Comparison of ENCODE assay signal across 8 cellular contexts in the genomic region with DNA sequence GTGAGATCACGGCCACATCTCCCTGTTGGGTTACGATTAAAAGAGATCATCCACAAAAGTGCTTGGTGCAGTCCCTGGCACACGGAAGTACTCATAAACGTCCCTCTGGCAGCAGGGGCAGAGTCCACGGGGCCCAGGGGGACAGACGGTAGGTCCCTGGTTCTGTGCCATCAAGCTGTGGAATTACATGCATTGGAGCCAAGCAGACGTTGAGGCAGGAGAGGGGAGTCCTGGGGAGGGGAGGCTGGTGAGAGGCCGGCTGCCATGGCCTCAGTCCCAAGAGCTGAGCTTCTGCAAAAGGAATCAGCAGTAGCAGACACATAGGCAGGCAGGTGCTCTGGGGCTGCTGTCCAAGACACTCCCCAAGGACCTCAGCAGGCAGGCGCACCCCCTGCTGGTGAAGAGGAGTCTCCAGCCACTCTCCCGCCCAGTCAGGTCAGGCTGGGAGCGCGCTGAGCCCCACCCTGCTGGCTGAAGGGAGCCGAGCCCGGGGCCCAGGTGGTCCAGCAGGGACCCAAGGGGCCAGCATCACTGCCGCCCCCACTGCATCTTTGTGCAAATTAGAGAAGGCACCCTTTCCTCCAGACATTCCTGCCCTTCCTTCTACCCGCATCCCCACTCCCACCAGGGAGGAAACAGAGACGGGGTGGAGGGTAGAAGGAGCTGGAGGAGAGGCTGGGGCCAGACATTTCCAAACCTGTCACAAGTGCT. TPM values are rescaled to one million over a fixed set of nuclear protein-coding genes. Genes with fewer than 3 reads are reported as not detected.
DNase-seq lines count a peak whose midpoint lies in the region; ATAC-seq and TF ChIP-seq lines count a peak whose summit lies in the region.

No MANE protein-coding gene starts in this region.

- H3K9ac ChIP-seq in SU-DHL-6 (ENCODE audit: low read length), result no peak overlapping the region

- no peaks in the 10 kb centered on the region for H4K20me1 ChIP-seq in SU-DHL-6 (ENCODE audit: low read depth, low read length)

- no peaks in the 10 kb centered on the region for H3K9me3 Mint-ChIP-seq in chondrocyte (ENCODE audit: low read depth)

- intact Hi-C loops in mucosa of descending colon (cut with DNase I, micrococcal nuclease), result no loop called here

- H3K4me3 Mint-ChIP-seq in chondrocyte (ENCODE audit: unreplicated experiment), result no peak overlapping the region

- ATAC-seq in mucosa of descending colon (peak; percentile 91), HG03097 (IDR thresholded peaks at IDR 0.05; ENCODE audit: low FRiP score, unreplicated experiment) (no peak)

- DNase-seq in NCI-H345 (lab: John Stamatoyannopoulos, UW) (peak; percentile 13), NCI-H345 treated with DMSO at 0.1 percent for 48 hours (lab: John Stamatoyannopoulos, UW; ENCODE audit: unreplicated experiment) (no peak), KBM-7 (peak; percentile 68), chondrocyte (ENCODE audit: low spot score) (no peak), mucosa of descending colon (peak; percentile 88 to 91 (median 91)), NCI-H2081 (lab: John Stamatoyannopoulos, UW) (no peak)

- peaks cover 33% of the 10 kb centered on the region for H3K4me1 ChIP-seq in mucosa of descending colon (ENCODE audit: low read depth)

- no peak overlapping the region for H3K4me3 ChIP-seq in SU-DHL-6 (ENCODE audit: insufficient read depth, low read length, poor library complexity, severe bottlenecking)
- no peak overlapping the region for H3K4me3 ChIP-seq in mucosa of descending colon

- no peak overlapping the region for H3K27ac Mint-ChIP-seq in chondrocyte (ENCODE audit: unreplicated experiment)

- no peaks in the 10 kb centered on the region for H3K36me3 Mint-ChIP-seq in chondrocyte (ENCODE audit: low read depth)

- H3K27me3 Mint-ChIP-seq in chondrocyte (ENCODE audit: low read depth), result no peaks in the 10 kb centered on the region

- H3K79me2 ChIP-seq in SU-DHL-6 (ENCODE audit: insufficient read depth, low read length), result no peaks in the 10 kb centered on the region

- no peak overlapping the region for H2AFZ ChIP-seq in SU-DHL-6 (ENCODE audit: low read depth, low read length, severe bottlenecking)

- in situ Hi-C loops in KBM-7 (cut with MboI; ENCODE audit: low pct_unique_long_range_greater_than_20kb, low sequenced_read_pairs), result no loop called here

- no peak overlapping the region for H3K27ac ChIP-seq in SU-DHL-6 (ENCODE audit: low read depth, low read length)

- H3K9me2 ChIP-seq in SU-DHL-6 (replicated peaks; ENCODE audit: insufficient read depth, low read length), result no peaks in the 10 kb centered on the region

- TF ChIP-seq CTCF in SU-DHL-6 (IDR thresholded peaks at IDR 0.05; ENCODE audit: insufficient read depth, low read length, poor library complexity, severe bottlenecking), result peak; percentile 77
- TF ChIP-seq CTCF in chondrocyte (IDR thresholded peaks at IDR 0.05), result peak; percentile 54
- peak; percentile 69 for TF ChIP-seq CTCF in mucosa of descending colon (IDR thresholded peaks at IDR 0.05)

- peaks cover 4% of the 10 kb centered on the region for H3K4me1 Mint-ChIP-seq in chondrocyte (ENCODE audit: low read depth)

- no peaks in the 10 kb centered on the region for H3K27me3 ChIP-seq in SU-DHL-6 (ENCODE audit: low read length)

- H3K36me3 ChIP-seq in SU-DHL-6 (ENCODE audit: low read length) (no peaks in the 10 kb centered on the region), mucosa of descending colon (ENCODE audit: low read depth) (no peaks in the 10 kb centered on the region)

- no peaks in the 10 kb centered on the region for H3K9me3 ChIP-seq in SU-DHL-6 (ENCODE audit: insufficient read depth, low read length)
- H3K9me3 ChIP-seq in mucosa of descending colon, result no peaks in the 10 kb centered on the region

- H3F3A ChIP-seq in SU-DHL-6 (ENCODE audit: insufficient read depth), result no peaks in the 10 kb centered on the region

- no peak overlapping the region for H3K4me2 ChIP-seq in SU-DHL-6 (ENCODE audit: low read depth, low read length, poor library complexity, severe bottlenecking)

RNA-seq across cellular contexts. Expression of gene KCTD17, which starts 7.6 kb away (rescaled TPM):
- total RNA-seq in chondrocyte (26.7 to 33.0 TPM (median 28.9 TPM) in 3 replicates), mucosa of descending colon (10 to 100 TPM; 24.9 to 40.1 (median 31.3) TPM)

RNA-seq across cellular contexts. Expression of gene MPST, which starts 24.4 kb away (rescaled TPM):
- total RNA-seq in chondrocyte, result 51.0 to 71.4 TPM (median 68.9 TPM) in 3 replicates
- 100 to 1,000 TPM; 135 to 224 (median 186) TPM for total RNA-seq in mucosa of descending colon

RNA-seq across cellular contexts. Expression of gene TST, which starts 24.7 kb away (rescaled TPM):
- 17.8 to 25.3 TPM (median 24.9 TPM) in 3 replicates for total RNA-seq in chondrocyte
- 100 to 1,000 TPM; 170 to 494 (median 337) TPM for total RNA-seq in mucosa of descending colon

Comparison
In these comparisons a context has a peak if more than half of its experiments do, and no peak if none do; other contexts are left out.
1. DNase-seq: peak in NCI-H345 (single experiment), KBM-7 (single experiment) and mucosa of descending colon (3 of 3); none in NCI-H345 treated with DMSO at 0.1 percent for 48 hours (single experiment), chondrocyte (single experiment) and NCI-H2081 (0 of 2).
2. Peak in every context shown above with its lines, with median percentiles within 50 percentile points of each other: CTCF ChIP-seq.